1 cellular context compared by ENCODE assay signal in genomic region chr14:60647081-60647836, GRCh38.
TF ChIP-seq lines count a peak whose summit lies in the region.

No MANE protein-coding gene starts in this region.

TF ChIP-seq in HEK293, 187 proteins besides CTCF, POLR2A, EP300 and RAD21 (continued from another document):
- TF ChIP-seq ZBTB11 (tag by site-specific recombination; conservative IDR thresholded peaks at IDR 0.05; ENCODE audit: low read depth) (peak; percentile 91), ZBTB20 (tag by site-specific recombination; IDR thresholded peaks at IDR 0.05) (peak; percentile 68), ZNF433 (tag by site-specific recombination; IDR thresholded peaks at IDR 0.05; ENCODE audit: low read depth) (no peak), KLF10 (tag by site-specific recombination; IDR thresholded peaks at IDR 0.05) (no peak), ZNF311 (tag by site-specific recombination; IDR thresholded peaks at IDR 0.05; ENCODE audit: borderline replicate concordance) (no peak), ZNF777 (tag by site-specific recombination; IDR thresholded peaks at IDR 0.05; ENCODE audit: borderline replicate concordance) (no peak), ZNF335 (tag by site-specific recombination; conservative IDR thresholded peaks at IDR 0.05) (no peak; the same call in none of the 2 replicates), ZSCAN4 (tag by site-specific recombination; IDR thresholded peaks at IDR 0.05) (no peak), ZNF580 (tag by site-specific recombination; IDR thresholded peaks at IDR 0.05) (no peak), ZBTB26 (tag by site-specific recombination; optimal IDR thresholded peaks at IDR 0.05) (peak; percentile 59), ZNF155 (tag by site-specific recombination; IDR thresholded peaks at IDR 0.05) (no peak), ZNF544 (tag by site-specific recombination; IDR thresholded peaks at IDR 0.05) (no peak)
